Comparison of ENCODE assay signal across 11 cellular contexts in the genomic region with DNA sequence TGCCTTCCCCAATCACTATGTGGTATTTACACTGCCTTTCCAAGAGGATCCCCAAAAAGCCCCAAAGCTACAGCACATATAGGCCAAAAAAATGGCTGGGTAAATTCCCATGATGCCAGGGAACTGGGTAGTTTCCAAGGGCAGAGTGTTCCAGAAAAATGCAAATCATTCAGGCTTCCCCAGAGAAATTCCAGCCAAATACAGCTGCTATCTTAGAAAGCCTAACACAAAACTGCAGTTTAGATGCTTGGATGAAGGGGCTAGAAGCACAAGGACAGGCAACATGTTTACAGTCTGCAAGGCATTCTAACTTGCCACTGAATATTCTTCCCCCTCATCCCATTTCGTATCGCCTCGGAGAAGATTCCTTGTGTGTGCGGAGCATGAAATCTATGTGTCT. TPM values are rescaled to one million over a fixed set of nuclear protein-coding genes. Genes with fewer than 3 reads are reported as not detected.
A peak's percentile ranks its signal among the peaks of the same experiment; 100 is the strongest.
DNase-seq lines count a peak whose midpoint lies in the region; ATAC-seq and TF ChIP-seq lines count a peak whose summit lies in the region.
"Had no signal": no experiment of that assay in that cellular context is flagged by ENCODE, and none has a peak within 500 bp of the region (broad histone marks: within the 10 kb centered on the region; RNA-seq: fewer than 3 reads in every experiment).

No MANE protein-coding gene starts in this region.

- BruUV-seq in OCI-LY7 (replicated peaks; lab: Mats Ljungman, UMichigan), result no TSS peak

- TF ChIP-seq POLR2A in adrenal gland (IDR thresholded peaks at IDR 0.05), result no peak

- H3K4me3 Mint-ChIP-seq in stimulated activated effector memory CD8-positive, alpha-beta T cell treated with anti-CD3 and anti-CD28 coated beads, Interleukin-12 subunit alpha, Interleukin-12 subunit beta, amount 100 ng/mL, for 72 hours, result peak overlapping the region; percentile 89

- peak overlapping the region; percentile 52 for H3K4me2 ChIP-seq in OCI-LY7 (ENCODE audit: low read length)

- H3K27ac ChIP-seq in OCI-LY7 (ENCODE audit: low read depth, low read length, poor library complexity, severe bottlenecking) (peak overlapping the region; percentile 12), adrenal gland (peak overlapping the region in 1 of 5 donors; percentile 29)

- no peak overlapping the region for H3K27ac Mint-ChIP-seq in stimulated activated effector memory CD8-positive, alpha-beta T cell treated with anti-CD3 and anti-CD28 coated beads, Interleukin-12 subunit alpha, Interleukin-12 subunit beta, amount 100 ng/mL, for 72 hours

- peaks cover 11% of the 10 kb centered on the region; the same call in 1 of the 2 replicates for H4K20me1 ChIP-seq in OCI-LY7 (ENCODE audit: insufficient read depth, low read length)

- intact Hi-C loops in OCI-LY7 (cut with micrococcal nuclease; ENCODE audit: unreplicated experiment) (loop anchor here (5.0 to 10.0 kb wide), 2 partner anchors 347 to 365 kb away; no protein-coding TSS in a partner anchor), adrenal gland (cut with DNase I) (loop anchor here in 1 of 2 donors (10.0 kb wide), 2 partner anchors 45 to 85 kb away; no protein-coding TSS in a partner anchor)

- H3K9me3 ChIP-seq in OCI-LY7 (ENCODE audit: low read length), result peaks cover 3% of the 10 kb centered on the region; the same call in 1 of the 2 replicates
- no peaks in the 10 kb centered on the region for H3K9me3 ChIP-seq in adrenal gland (replicated peaks in 1 of 3)

- TF ChIP-seq CTCF in OCI-LY7 (conservative IDR thresholded peaks at IDR 0.05; ENCODE audit: low read length) (no peak), fibroblast of the aortic adventitia (IDR thresholded peaks at IDR 0.05; ENCODE audit: insufficient read depth, low read length) (no peak), adrenal gland (IDR thresholded peaks at IDR 0.05) (no peak)

- WGBS in adrenal gland, 4 donors, result 71 to 88% (median 80%) methylated on average over 4 of the region's 4 CpGs

- H3K4me1 ChIP-seq in OCI-LY7 (ENCODE audit: insufficient read depth, low read length, poor library complexity, severe bottlenecking) (peaks cover 68% of the 10 kb centered on the region), adrenal gland (replicated peaks in 1 of 2) (peaks cover 38 to 56% of the 10 kb centered on the region in 2 donors)

- peaks cover 68% of the 10 kb centered on the region for H3K36me3 ChIP-seq in OCI-LY7 (ENCODE audit: insufficient read depth, low read length)
- no peaks in the 10 kb centered on the region for H3K36me3 ChIP-seq in adrenal gland (replicated peaks in 1 of 2)

- peaks cover 100% of the 10 kb centered on the region for H3K79me2 ChIP-seq in OCI-LY7 (ENCODE audit: insufficient read depth, low read depth, low read length)

- no peaks in the 10 kb centered on the region for H3K9me3 Mint-ChIP-seq in stimulated activated effector memory CD8-positive, alpha-beta T cell treated with anti-CD3 and anti-CD28 coated beads, Interleukin-12 subunit alpha, Interleukin-12 subunit beta, amount 100 ng/mL, for 72 hours

- CTCF ChIA-PET in OCI-LY7 (lab: Charles Lee; ENCODE audit: unreplicated experiment), result no interaction called here

- no peaks in the 10 kb centered on the region for H3K9me2 ChIP-seq in OCI-LY7 (ENCODE audit: insufficient read depth, low read length)

- ATAC-seq in stimulated activated effector memory CD8-positive, alpha-beta T cell treated with anti-CD3 and anti-CD28 coated beads, Interleukin-12 subunit alpha, Interleukin-12 subunit beta, amount 100 ng/mL, for 72 hours, result no peak
- ATAC-seq: K562 had no signal

- DNase-seq in activated CD8-positive, alpha-beta memory T cell treated with anti-CD3 and anti-CD28 coated beads for 24 hours, result peak; percentile 52
- no peak for DNase-seq in activated CD8-positive, alpha-beta memory T cell treated with anti-CD3 and anti-CD28 coated beads, Interleukin-2, amount 50 U/mL, for 48 hours
- DNase-seq in OCI-LY7 (ENCODE audit: low spot score) (no peak), fibroblast of the aortic adventitia (ENCODE audit: low read depth) (peak; percentile 52), adrenal gland (no peak), Kasumi-1 (lab: John Stamatoyannopoulos, UW) (no peak)
- no peak for DNase-seq in stimulated activated effector memory CD8-positive, alpha-beta T cell treated with anti-CD3 and anti-CD28 coated beads, Interleukin-12 subunit alpha, Interleukin-12 subunit beta, amount 100 ng/mL, for 72 hours (ENCODE audit: low spot score in 2 of 2)
- no peak for DNase-seq in NK-92 treated with Interleukin-12 subunit alpha and Interleukin-12 subunit beta, amount 100 ng/mL, for 24 hours (lab: John Stamatoyannopoulos, UW)
- DNase-seq: NCI-H187 treated with DMSO at 0.1 percent for 48 hours, T1000 had no signal

- H2AFZ ChIP-seq in OCI-LY7 (ENCODE audit: low read length), result no peak overlapping the region

- H3K27me3 ChIP-seq in adrenal gland, result no peaks in the 10 kb centered on the region

- POLR2A ChIA-PET in OCI-LY7 (lab: Charles Lee), result interaction anchor here (0.7 to 3.9 kb wide), 4 partner anchors 10 to 382 kb away, joined by 3 to 21 read pairs (median 3); no protein-coding TSS in a partner anchor

- H3K4me1 Mint-ChIP-seq in stimulated activated effector memory CD8-positive, alpha-beta T cell treated with anti-CD3 and anti-CD28 coated beads, Interleukin-12 subunit alpha, Interleukin-12 subunit beta, amount 100 ng/mL, for 72 hours, result peaks cover 59% of the 10 kb centered on the region

- H3K4me3 ChIP-seq in OCI-LY7 (ENCODE audit: low read depth, low read length, poor library complexity, severe bottlenecking) (peak overlapping the region; percentile 10), fibroblast of the aortic adventitia (ENCODE audit: low read depth, low read length) (no peak overlapping the region), adrenal gland (no peak overlapping the region)
- H3K4me3 ChIP-seq: K562 had no signal

- H3K36me3 Mint-ChIP-seq in stimulated activated effector memory CD8-positive, alpha-beta T cell treated with anti-CD3 and anti-CD28 coated beads, Interleukin-12 subunit alpha, Interleukin-12 subunit beta, amount 100 ng/mL, for 72 hours, result peaks cover 22% of the 10 kb centered on the region

RNA-seq across cellular contexts. Expression of gene FOXO1, which starts 6.2 kb away (rescaled TPM):
- total RNA-seq in OCI-LY7 (2014; rRNA removed; shearing (Covaris generic)), result 24.0 and 29.2 TPM in 2 replicates
- total RNA-seq in OCI-LY7 (2022), result 42.1 and 46.5 TPM in 2 replicates
- 3.2 and 10.5 TPM in 2 replicates for total RNA-seq in fibroblast of the aortic adventitia (ENCODE audit: low replicate concordance)
- 10 to 100 TPM; 17.2 to 35.4 (median 24.4) TPM for total RNA-seq in adrenal gland
- polyA plus RNA-seq in adrenal gland, result 10 to 100 TPM in 1 of 3 donors, 1 to 10 TPM in 2; 4.3 to 15.2 (median 4.4) TPM

Comparison
In these comparisons a context has a peak if more than half of its experiments do, and no peak if none do; other contexts are left out.
1. DNase-seq: peak in activated CD8-positive, alpha-beta memory T cell treated with anti-CD3 and anti-CD28 coated beads for 24 hours (single experiment) and fibroblast of the aortic adventitia (single experiment); none in activated CD8-positive, alpha-beta memory T cell treated with anti-CD3 and anti-CD28 coated beads, Interleukin-2, amount 50 U/mL, for 48 hours (single experiment), OCI-LY7 (single experiment), stimulated activated effector memory CD8-positive, alpha-beta T cell treated with anti-CD3 and anti-CD28 coated beads, Interleukin-12 subunit alpha, Interleukin-12 subunit beta, amount 100 ng/mL, for 72 hours (0 of 2), adrenal gland (0 of 7), Kasumi-1 (0 of 2) and NK-92 treated with Interleukin-12 subunit alpha and Interleukin-12 subunit beta, amount 100 ng/mL, for 24 hours (single experiment).